16 cellular contexts compared by ENCODE assay signal in genomic region chr18:67935638-67936037, GRCh38.
"Had no signal": no experiment of that assay in that cellular context is flagged by ENCODE, and none has a peak within 500 bp of the region (broad histone marks: within the 10 kb centered on the region; RNA-seq: fewer than 3 reads in every experiment).

No MANE protein-coding gene starts in this region.

- H3K36me3 ChIP-seq: adrenal gland, heart right ventricle, neural progenitor cell, sigmoid colon, thyroid gland had no signal

- H3K27me3 Mint-ChIP-seq: activated B cell treated with CpG ODN at 0.5 μM for 24 hours; activated CD4-positive, alpha-beta T cell treated with anti-CD3 and anti-CD28 coated beads, Interleukin-2, amount 10 ng/mL, durations not matched to agents 7 days and 5 days; activated naive CD4-positive, alpha-beta T cell treated with anti-CD3 and anti-CD28 coated beads, Interleukin-2, amount 50 U/mL, for 24 hours; naive B cell had no signal

- H3K27ac ChIP-seq: adrenal gland, dorsolateral prefrontal cortex, heart right ventricle, neural progenitor cell, sigmoid colon, thyroid gland had no signal

- ATAC-seq: heart right ventricle, left lobe of liver had no signal

- H3K4me1 Mint-ChIP-seq: activated B cell treated with CpG ODN at 0.5 μM for 24 hours; activated CD4-positive, alpha-beta T cell treated with anti-CD3 and anti-CD28 coated beads, Interleukin-2, amount 10 ng/mL, durations not matched to agents 7 days and 5 days; activated naive CD4-positive, alpha-beta T cell treated with anti-CD3 and anti-CD28 coated beads, Interleukin-2, amount 50 U/mL, for 24 hours; endodermal cell; naive B cell; neural progenitor cell had no signal

- H3K27me3 ChIP-seq: adrenal gland, dorsolateral prefrontal cortex, heart right ventricle, neural progenitor cell, sigmoid colon, thyroid gland had no signal

- DNase-seq: activated B cell treated with CpG ODN at 0.5 μM for 24 hours; activated CD4-positive, alpha-beta T cell treated with anti-CD3 and anti-CD28 coated beads, Interleukin-2, amount 10 ng/mL, durations not matched to agents 7 days and 5 days; activated effector memory CD4-positive, alpha-beta T cell treated with Interleukin-2 at 50 U/mL for 16 hours; adrenal gland; dorsolateral prefrontal cortex; endodermal cell; heart right ventricle; islet precursor cell; naive B cell; sigmoid colon; stimulated activated CD4-positive, alpha-beta T cell treated with anti-CD3 and anti-CD28 coated beads, Interleukin-1b, Interleukin-23, amount 100 ng/mL, for 48 hours; thyroid gland had no signal

- H3K4me3 ChIP-seq: adrenal gland, dorsolateral prefrontal cortex, heart right ventricle, neural progenitor cell, sigmoid colon, thyroid gland had no signal

- H3K36me3 Mint-ChIP-seq: activated naive CD4-positive, alpha-beta T cell treated with anti-CD3 and anti-CD28 coated beads, Interleukin-2, amount 50 U/mL, for 24 hours; naive B cell; neural progenitor cell had no signal

- H3K27ac Mint-ChIP-seq: activated B cell treated with CpG ODN at 0.5 μM for 24 hours; activated CD4-positive, alpha-beta T cell treated with anti-CD3 and anti-CD28 coated beads, Interleukin-2, amount 10 ng/mL, durations not matched to agents 7 days and 5 days; activated naive CD4-positive, alpha-beta T cell treated with anti-CD3 and anti-CD28 coated beads, Interleukin-2, amount 50 U/mL, for 24 hours; endodermal cell; naive B cell; neural progenitor cell; T-helper 2 cell treated with Interferon-gamma antibody and Interleukin-4, amounts not matched to agents 5 μg/mL and 100 μg/mL, for 36 hours had no signal

- H3K9me3 Mint-ChIP-seq: activated B cell treated with CpG ODN at 0.5 μM for 24 hours; activated CD4-positive, alpha-beta T cell treated with anti-CD3 and anti-CD28 coated beads, Interleukin-2, amount 10 ng/mL, durations not matched to agents 7 days and 5 days; T-helper 2 cell treated with Interferon-gamma antibody and Interleukin-4, amounts not matched to agents 5 μg/mL and 100 μg/mL, for 36 hours had no signal

- H3K4me1 ChIP-seq: adrenal gland, heart right ventricle, neural progenitor cell, sigmoid colon, thyroid gland had no signal

- H2AFZ ChIP-seq: neural progenitor cell had no signal

- H3K4me3 Mint-ChIP-seq: activated B cell treated with CpG ODN at 0.5 μM for 24 hours; activated CD4-positive, alpha-beta T cell treated with anti-CD3 and anti-CD28 coated beads, Interleukin-2, amount 10 ng/mL, durations not matched to agents 7 days and 5 days; activated naive CD4-positive, alpha-beta T cell treated with anti-CD3 and anti-CD28 coated beads, Interleukin-2, amount 50 U/mL, for 24 hours; endodermal cell; naive B cell; neural progenitor cell; T-helper 2 cell treated with Interferon-gamma antibody and Interleukin-4, amounts not matched to agents 5 μg/mL and 100 μg/mL, for 36 hours had no signal

- H3K9me3 ChIP-seq: adrenal gland, sigmoid colon, thyroid gland had no signal

- H3K4me2 ChIP-seq: neural progenitor cell had no signal

- H3K9ac ChIP-seq: neural progenitor cell had no signal
